8 cellular contexts compared by ENCODE assay signal in genomic region chrX:30971761-30972603, GRCh38.
DNase-seq lines count a peak whose midpoint lies in the region; ATAC-seq and TF ChIP-seq lines count a peak whose summit lies in the region.

No MANE protein-coding gene starts in this region.

- peak; percentile 56 for TF ChIP-seq CTCF in hepatocyte (IDR thresholded peaks at IDR 0.05; ENCODE audit: poor library complexity)

- no peaks in the 10 kb centered on the region for H4K20me1 ChIP-seq in hepatocyte (ENCODE audit: insufficient read depth, poor library complexity, severe bottlenecking)

- H3K9me3 ChIP-seq in hepatocyte (ENCODE audit: low read depth) (no peaks in the 10 kb centered on the region), skeletal muscle satellite cell (replicated peaks; ENCODE audit: low read length) (no peaks in the 10 kb centered on the region)

- 47% methylated on average over 10 of the region's 10 CpGs for WGBS in hepatocyte (ENCODE audit: low lambda C conversion rate, missing lambda C conversion rate)

- no peaks in the 10 kb centered on the region for H3K36me3 ChIP-seq in hepatocyte (replicated peaks; ENCODE audit: insufficient read depth, low read depth)
- H3K36me3 ChIP-seq in skeletal muscle satellite cell (ENCODE audit: insufficient read depth, low read length), result no peaks in the 10 kb centered on the region

- no peaks in the 10 kb centered on the region for H3K27me3 ChIP-seq in hepatocyte
- no peaks in the 10 kb centered on the region for H3K27me3 ChIP-seq in skeletal muscle satellite cell (ENCODE audit: control insufficient read depth, insufficient read depth, low read length)

- peak overlapping the region; percentile 14 for H3K27ac ChIP-seq in hepatocyte

- peak overlapping the region; percentile 62 for H3K9ac ChIP-seq in skeletal muscle satellite cell (ENCODE audit: low read depth, low read length)

- peak; percentile 95 for ATAC-seq in HG03175 (IDR thresholded peaks at IDR 0.05; ENCODE audit: unreplicated experiment)

- H3K4me3 ChIP-seq in hepatocyte (no peak overlapping the region), skeletal muscle satellite cell (ENCODE audit: low read length) (peak overlapping the region; percentile 63)

- no peaks in the 10 kb centered on the region for H3K79me2 ChIP-seq in hepatocyte

- H2AFZ ChIP-seq in hepatocyte, result peak overlapping the region; percentile 73

- H3K4me2 ChIP-seq in hepatocyte, result peak overlapping the region; percentile 70
- H3K4me2 ChIP-seq in skeletal muscle satellite cell (ENCODE audit: low read length), result peak overlapping the region; percentile 83

- DNase-seq in DMS 273 treated with DMSO at 0.1 percent for 48 hours (lab: John Stamatoyannopoulos, UW), result peak; percentile 14
- peak; percentile 29 for DNase-seq in GM19240 (ENCODE audit: insufficient read length, low spot score)
- DNase-seq in NOMO-1 treated with DMSO at 0.1 percent for 48 hours (lab: John Stamatoyannopoulos, UW; ENCODE audit: unreplicated experiment), result peak; percentile 67
- peak; percentile 49 for DNase-seq in amniotic epithelial cell (ENCODE audit: low read depth)
- DNase-seq in hepatocyte (ENCODE audit: low spot score), result peak; percentile 65
- no peak for DNase-seq in cortex of kidney (lab: John Stamatoyannopoulos, UW)

- H3K4me1 ChIP-seq in hepatocyte (ENCODE audit: insufficient read depth), result no peaks in the 10 kb centered on the region
- no peaks in the 10 kb centered on the region for H3K4me1 ChIP-seq in skeletal muscle satellite cell (ENCODE audit: control insufficient read depth, insufficient read depth, low read length)

- H3K9me2 ChIP-seq in hepatocyte (replicated peaks; ENCODE audit: insufficient read depth), result no peaks in the 10 kb centered on the region
